In the genomic region with DNA sequence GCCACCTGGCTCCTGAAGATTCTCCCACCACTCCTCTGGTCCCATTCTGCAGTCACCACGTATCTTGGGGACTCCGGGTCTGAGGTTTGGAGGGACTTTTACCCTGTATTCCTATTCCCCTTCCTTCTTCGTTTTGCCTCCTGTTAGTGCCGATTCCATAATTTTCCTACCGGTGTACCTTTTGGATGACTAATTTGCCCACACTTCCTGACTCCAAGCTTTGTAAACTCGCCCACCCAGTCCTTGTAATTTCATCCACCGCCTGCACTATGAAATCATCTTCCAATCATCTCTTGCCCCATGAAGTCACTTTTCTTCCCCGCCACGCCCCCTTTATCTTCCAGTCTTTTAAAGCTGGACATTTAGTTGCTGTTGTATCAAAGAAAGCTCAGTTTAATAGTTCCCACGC, we compare ENCODE assay signal across 8 cellular contexts. TPM values are rescaled to one million over a fixed set of nuclear protein-coding genes. Genes with fewer than 3 reads are reported as not detected.
DNase-seq lines count a peak whose midpoint lies in the region; ATAC-seq and TF ChIP-seq lines count a peak whose summit lies in the region.

No MANE protein-coding gene starts in this region.

- no peaks in the 10 kb centered on the region for H3K27me3 Mint-ChIP-seq in activated CD4-positive, alpha-beta T cell treated with anti-CD3 and anti-CD28 coated beads for 36 hours
- no peaks in the 10 kb centered on the region for H3K27me3 Mint-ChIP-seq in progenitor cell of endocrine pancreas

- H3K9me3 Mint-ChIP-seq in activated CD4-positive, alpha-beta T cell treated with anti-CD3 and anti-CD28 coated beads for 36 hours (ENCODE audit: low read depth) = no peaks in the 10 kb centered on the region
- no peaks in the 10 kb centered on the region for H3K9me3 Mint-ChIP-seq in progenitor cell of endocrine pancreas (ENCODE audit: low read depth)

- no peak for TF ChIP-seq CTCF in HFF-Myc (IDR thresholded peaks at IDR 0.05; ENCODE audit: low read depth, low read length, missing control alignments)
- TF ChIP-seq CTCF in fibroblast of villous mesenchyme (IDR thresholded peaks at IDR 0.05; ENCODE audit: insufficient read depth, low read depth, low read length) = no peak
- TF ChIP-seq CTCF in progenitor cell of endocrine pancreas (IDR thresholded peaks at IDR 0.05; ENCODE audit: unreplicated experiment) = no peak

- peak overlapping the region; percentile 95 for H3K27ac Mint-ChIP-seq in activated CD4-positive, alpha-beta T cell treated with anti-CD3 and anti-CD28 coated beads for 36 hours
- H3K27ac Mint-ChIP-seq in progenitor cell of endocrine pancreas = peak overlapping the region; percentile 99

- CTCF ChIA-PET in activated CD4-positive, alpha-beta T cell treated with anti-CD3 and anti-CD28 coated beads for 36 hours (lab: Charles Lee) = interaction anchor here (0.8 to 2.0 kb wide), 4 partner anchors 12 to 176 kb away, joined by 3 to 8 read pairs (median 4); a partner anchor contains a TSS

- intact Hi-C loops in activated CD4-positive, alpha-beta T cell treated with anti-CD3 and anti-CD28 coated beads for 36 hours (cut with DNase I, micrococcal nuclease) = loop anchor here in 1 of 2 experiments (10.0 kb wide), 1 partner anchor 215 kb away; no protein-coding TSS in a partner anchor

- H3K4me3 ChIP-seq in HFF-Myc (replicated peaks; ENCODE audit: low read depth, low read length) = peak overlapping the region; percentile 73
- peak overlapping the region; percentile 99 for H3K4me3 ChIP-seq in fibroblast of villous mesenchyme (ENCODE audit: low read depth, low read length)

- H3K4me1 Mint-ChIP-seq in activated CD4-positive, alpha-beta T cell treated with anti-CD3 and anti-CD28 coated beads for 36 hours = peaks cover 48% of the 10 kb centered on the region
- peaks cover 14% of the 10 kb centered on the region for H3K4me1 Mint-ChIP-seq in progenitor cell of endocrine pancreas (ENCODE audit: low read depth)

- peak overlapping the region; percentile 85 for H3K4me3 Mint-ChIP-seq in activated CD4-positive, alpha-beta T cell treated with anti-CD3 and anti-CD28 coated beads for 36 hours
- H3K4me3 Mint-ChIP-seq in progenitor cell of endocrine pancreas (ENCODE audit: low read depth) = peak overlapping the region; percentile 99

- ATAC-seq in activated CD4-positive, alpha-beta T cell treated with anti-CD3 and anti-CD28 coated beads for 36 hours = peak; percentile 6

- DNase-seq in activated CD4-positive, alpha-beta T cell treated with anti-CD3 and anti-CD28 coated beads for 36 hours = peak; percentile 66
- DNase-seq in activated CD4-positive, alpha-beta T cell treated with anti-CD3 and anti-CD28 coated beads for 1 hour = no peak
- peak; percentile 40 for DNase-seq in HFF-Myc (ENCODE audit: extremely low read depth, low read depth)
- peak; percentile 71 for DNase-seq in NCI-H1092 treated with DMSO at 0.1 percent for 48 hours (lab: John Stamatoyannopoulos, UW)
- peak; percentile 12 for DNase-seq in activated T-cell treated with anti-CD3 and anti-CD28 coated beads for 48 hours (ENCODE audit: low read depth)
- peak; percentile 64 for DNase-seq in fibroblast of villous mesenchyme (ENCODE audit: low read depth)
- DNase-seq in progenitor cell of endocrine pancreas (ENCODE audit: low spot score, unreplicated experiment) = no peak
- no peak for DNase-seq in NCI-H2107 treated with DMSO at 0.1 percent for 48 hours (lab: John Stamatoyannopoulos, UW; ENCODE audit: unreplicated experiment)

- POLR2A ChIA-PET in activated CD4-positive, alpha-beta T cell treated with anti-CD3 and anti-CD28 coated beads for 36 hours (lab: Charles Lee) = no interaction called here

- peaks cover 20% of the 10 kb centered on the region for H3K36me3 Mint-ChIP-seq in activated CD4-positive, alpha-beta T cell treated with anti-CD3 and anti-CD28 coated beads for 36 hours (ENCODE audit: low read depth)
- peaks cover 10% of the 10 kb centered on the region for H3K36me3 Mint-ChIP-seq in progenitor cell of endocrine pancreas (ENCODE audit: insufficient read depth)

RNA-seq across cellular contexts. Expression of a gene that starts 0.6 kb away (rescaled TPM):
- total RNA-seq in activated CD4-positive, alpha-beta T cell treated with anti-CD3 and anti-CD28 coated beads for 36 hours = 10 to 100 TPM; 42.2 to 45.3 TPM
- total RNA-seq in fibroblast of villous mesenchyme = 27.4 and 41.5 TPM in 2 replicates
- 39.6 and 43.0 TPM in 2 replicates for total RNA-seq in progenitor cell of endocrine pancreas

RNA-seq across cellular contexts. Expression of a gene that starts 12.5 kb away (rescaled TPM):
- 100 to 1,000 TPM; 103 to 121 TPM for total RNA-seq in activated CD4-positive, alpha-beta T cell treated with anti-CD3 and anti-CD28 coated beads for 36 hours
- total RNA-seq in fibroblast of villous mesenchyme (36.4 and 77.3 TPM in 2 replicates), progenitor cell of endocrine pancreas (171 and 172 TPM in 2 replicates)

Comparison
In these comparisons a context has a peak if more than half of its experiments do, and no peak if none do; other contexts are left out.
1. DNase-seq: peak in activated CD4-positive, alpha-beta T cell treated with anti-CD3 and anti-CD28 coated beads for 36 hours (single experiment), HFF-Myc (single experiment), NCI-H1092 treated with DMSO at 0.1 percent for 48 hours (single experiment), activated T-cell treated with anti-CD3 and anti-CD28 coated beads for 48 hours (single experiment) and fibroblast of villous mesenchyme (single experiment); none in activated CD4-positive, alpha-beta T cell treated with anti-CD3 and anti-CD28 coated beads for 1 hour (single experiment), progenitor cell of endocrine pancreas (single experiment) and NCI-H2107 treated with DMSO at 0.1 percent for 48 hours (single experiment).